In genomic region chr1:8004113-8004802, GRCh38 we compare ENCODE assay signal across 9 cellular contexts. TPM values are rescaled to one million over a fixed set of nuclear protein-coding genes. Genes with fewer than 3 reads are reported as not detected.
DNase-seq lines count a peak whose midpoint lies in the region; ATAC-seq and TF ChIP-seq lines count a peak whose summit lies in the region.
"Had no signal": no experiment of that assay in that cellular context is flagged by ENCODE, and none has a peak within 500 bp of the region (broad histone marks: within the 10 kb centered on the region; RNA-seq: fewer than 3 reads in every experiment).

No MANE protein-coding gene starts in this region.

- H3K9me2 ChIP-seq in GM23338 (ENCODE audit: insufficient read depth): no peaks in the 10 kb centered on the region

- H3K27ac ChIP-seq in GM23338 (ENCODE audit: low read depth) (peak overlapping the region; percentile 82), angular gyrus (ENCODE audit: low read depth, low read length) (peak overlapping the region; percentile 0), right cardiac atrium (ENCODE audit: low read length) (peak overlapping the region; percentile 98), gastrocnemius medialis (peak overlapping the region; percentile 87 to 92 (median 88))
- H3K27ac ChIP-seq: neutrophil had no signal

- H3K27me3 ChIP-seq in GM23338 (ENCODE audit: insufficient read depth): no peaks in the 10 kb centered on the region
- no peaks in the 10 kb centered on the region for H3K27me3 ChIP-seq in right cardiac atrium (ENCODE audit: control insufficient read depth, insufficient read depth)
- no peaks in the 10 kb centered on the region for H3K27me3 ChIP-seq in gastrocnemius medialis
- H3K27me3 ChIP-seq: neutrophil had no signal

- TF ChIP-seq CTCF in GM23338 (conservative IDR thresholded peaks at IDR 0.05; ENCODE audit: low read depth in 2 of 2) (no peak), gastrocnemius medialis (IDR thresholded peaks at IDR 0.05 in 4 of 5, conservative IDR thresholded peaks at IDR 0.05 in 1 of 5) (no peak)

- intact Hi-C loops in right cardiac atrium (cut with DNase I) (no loop called here), gastrocnemius medialis (cut with DNase I; ENCODE audit: low total_unique reads) (loop anchor here (2.0 kb wide), 2 partner anchors 23 to 255 kb away; partner anchors contain the start of gene ERRFI1)

- in situ Hi-C loops in gastrocnemius medialis (cut with MboI; ENCODE audit: low sequenced_read_pairs in 4 of 4): no loop called here

- H3K9me3 Mint-ChIP-seq in GM23338: no peaks in the 10 kb centered on the region

- no peaks in the 10 kb centered on the region for H3K9me3 ChIP-seq in right cardiac atrium (ENCODE audit: control insufficient read depth, low read length)
- no peaks in the 10 kb centered on the region for H3K9me3 ChIP-seq in gastrocnemius medialis
- H3K9me3 ChIP-seq: neutrophil had no signal

- peak; percentile 80 for ATAC-seq in GM23338
- ATAC-seq in right cardiac atrium: peak; percentile 5 to 9
- ATAC-seq in gastrocnemius medialis: peak; percentile 3 to 19

- DNase-seq in GM23338 (ENCODE audit: low spot score): peak; percentile 67
- peak in 2 of 3 donors; percentile 39 to 68 for DNase-seq in right cardiac atrium
- DNase-seq in gastrocnemius medialis: peak; percentile 61 to 70
- DNase-seq in LoVo (ENCODE audit: low spot score): no peak
- DNase-seq in activated CD8-positive, alpha-beta memory T cell treated with anti-CD3 and anti-CD28 coated beads, Interleukin-2, amount 50 U/mL, for 4 hours: no peak
- DNase-seq in mucosa of gallbladder (ENCODE audit: low spot score): no peak
- DNase-seq in RPMI8226: no peak

- H3K4me3 ChIP-seq in GM23338 (no peak overlapping the region), right cardiac atrium (ENCODE audit: low read length) (no peak overlapping the region), gastrocnemius medialis (peak overlapping the region in 2 of 4 donors; percentile 15 to 26)

- WGBS in right cardiac atrium: 54% methylated on average over 18 of the region's 18 CpGs

- H3K27ac Mint-ChIP-seq in GM23338: peak overlapping the region; percentile 89

- peak overlapping the region; percentile 44 for H3K4me2 ChIP-seq in GM23338

- no peaks in the 10 kb centered on the region; the same call in 1 of the 2 replicates for H4K20me1 ChIP-seq in GM23338 (replicated peaks; ENCODE audit: insufficient read depth)

- H3K4me1 ChIP-seq in GM23338 (ENCODE audit: insufficient read depth) (peaks cover 40% of the 10 kb centered on the region), right cardiac atrium (ENCODE audit: control insufficient read depth, insufficient read depth, low read length) (peaks cover 14% of the 10 kb centered on the region), gastrocnemius medialis (peaks cover 29 to 38% of the 10 kb centered on the region in 2 donors)

- H3K79me2 ChIP-seq in GM23338 (replicated peaks; ENCODE audit: insufficient read depth): 0 out of 2 replicates have a peak, but pooled peaks cover 2% of the 10 kb centered on the region

- H3K36me3 ChIP-seq in GM23338 (ENCODE audit: insufficient read depth) (no peaks in the 10 kb centered on the region), gastrocnemius medialis (no peaks in the 10 kb centered on the region)
- H3K36me3 ChIP-seq: neutrophil had no signal

- H3F3A ChIP-seq in GM23338 (replicated peaks; ENCODE audit: low read depth): no peaks in the 10 kb centered on the region

- peaks cover 35% of the 10 kb centered on the region for H3K4me1 Mint-ChIP-seq in GM23338

- no peak overlapping the region; the same call in 2 of the 3 replicates for H3K4me3 Mint-ChIP-seq in GM23338

- peaks cover 3% of the 10 kb centered on the region; the same call in 2 of the 3 replicates for H3K36me3 Mint-ChIP-seq in GM23338 (ENCODE audit: low read depth)

- H2AFZ ChIP-seq in GM23338: no peak overlapping the region

- TF ChIP-seq POLR2A in gastrocnemius medialis (IDR thresholded peaks at IDR 0.05): peak in 1 of 2 donors; percentile 35

- H3K27me3 Mint-ChIP-seq in GM23338 (ENCODE audit: insufficient read depth, low read depth, poor library complexity): no peaks in the 10 kb centered on the region

TF ChIP-seq in GM23338, 12 proteins besides CTCF, POLR2A, EP300 and RAD21 (continues in another document):
- TF ChIP-seq, protein P1, sequence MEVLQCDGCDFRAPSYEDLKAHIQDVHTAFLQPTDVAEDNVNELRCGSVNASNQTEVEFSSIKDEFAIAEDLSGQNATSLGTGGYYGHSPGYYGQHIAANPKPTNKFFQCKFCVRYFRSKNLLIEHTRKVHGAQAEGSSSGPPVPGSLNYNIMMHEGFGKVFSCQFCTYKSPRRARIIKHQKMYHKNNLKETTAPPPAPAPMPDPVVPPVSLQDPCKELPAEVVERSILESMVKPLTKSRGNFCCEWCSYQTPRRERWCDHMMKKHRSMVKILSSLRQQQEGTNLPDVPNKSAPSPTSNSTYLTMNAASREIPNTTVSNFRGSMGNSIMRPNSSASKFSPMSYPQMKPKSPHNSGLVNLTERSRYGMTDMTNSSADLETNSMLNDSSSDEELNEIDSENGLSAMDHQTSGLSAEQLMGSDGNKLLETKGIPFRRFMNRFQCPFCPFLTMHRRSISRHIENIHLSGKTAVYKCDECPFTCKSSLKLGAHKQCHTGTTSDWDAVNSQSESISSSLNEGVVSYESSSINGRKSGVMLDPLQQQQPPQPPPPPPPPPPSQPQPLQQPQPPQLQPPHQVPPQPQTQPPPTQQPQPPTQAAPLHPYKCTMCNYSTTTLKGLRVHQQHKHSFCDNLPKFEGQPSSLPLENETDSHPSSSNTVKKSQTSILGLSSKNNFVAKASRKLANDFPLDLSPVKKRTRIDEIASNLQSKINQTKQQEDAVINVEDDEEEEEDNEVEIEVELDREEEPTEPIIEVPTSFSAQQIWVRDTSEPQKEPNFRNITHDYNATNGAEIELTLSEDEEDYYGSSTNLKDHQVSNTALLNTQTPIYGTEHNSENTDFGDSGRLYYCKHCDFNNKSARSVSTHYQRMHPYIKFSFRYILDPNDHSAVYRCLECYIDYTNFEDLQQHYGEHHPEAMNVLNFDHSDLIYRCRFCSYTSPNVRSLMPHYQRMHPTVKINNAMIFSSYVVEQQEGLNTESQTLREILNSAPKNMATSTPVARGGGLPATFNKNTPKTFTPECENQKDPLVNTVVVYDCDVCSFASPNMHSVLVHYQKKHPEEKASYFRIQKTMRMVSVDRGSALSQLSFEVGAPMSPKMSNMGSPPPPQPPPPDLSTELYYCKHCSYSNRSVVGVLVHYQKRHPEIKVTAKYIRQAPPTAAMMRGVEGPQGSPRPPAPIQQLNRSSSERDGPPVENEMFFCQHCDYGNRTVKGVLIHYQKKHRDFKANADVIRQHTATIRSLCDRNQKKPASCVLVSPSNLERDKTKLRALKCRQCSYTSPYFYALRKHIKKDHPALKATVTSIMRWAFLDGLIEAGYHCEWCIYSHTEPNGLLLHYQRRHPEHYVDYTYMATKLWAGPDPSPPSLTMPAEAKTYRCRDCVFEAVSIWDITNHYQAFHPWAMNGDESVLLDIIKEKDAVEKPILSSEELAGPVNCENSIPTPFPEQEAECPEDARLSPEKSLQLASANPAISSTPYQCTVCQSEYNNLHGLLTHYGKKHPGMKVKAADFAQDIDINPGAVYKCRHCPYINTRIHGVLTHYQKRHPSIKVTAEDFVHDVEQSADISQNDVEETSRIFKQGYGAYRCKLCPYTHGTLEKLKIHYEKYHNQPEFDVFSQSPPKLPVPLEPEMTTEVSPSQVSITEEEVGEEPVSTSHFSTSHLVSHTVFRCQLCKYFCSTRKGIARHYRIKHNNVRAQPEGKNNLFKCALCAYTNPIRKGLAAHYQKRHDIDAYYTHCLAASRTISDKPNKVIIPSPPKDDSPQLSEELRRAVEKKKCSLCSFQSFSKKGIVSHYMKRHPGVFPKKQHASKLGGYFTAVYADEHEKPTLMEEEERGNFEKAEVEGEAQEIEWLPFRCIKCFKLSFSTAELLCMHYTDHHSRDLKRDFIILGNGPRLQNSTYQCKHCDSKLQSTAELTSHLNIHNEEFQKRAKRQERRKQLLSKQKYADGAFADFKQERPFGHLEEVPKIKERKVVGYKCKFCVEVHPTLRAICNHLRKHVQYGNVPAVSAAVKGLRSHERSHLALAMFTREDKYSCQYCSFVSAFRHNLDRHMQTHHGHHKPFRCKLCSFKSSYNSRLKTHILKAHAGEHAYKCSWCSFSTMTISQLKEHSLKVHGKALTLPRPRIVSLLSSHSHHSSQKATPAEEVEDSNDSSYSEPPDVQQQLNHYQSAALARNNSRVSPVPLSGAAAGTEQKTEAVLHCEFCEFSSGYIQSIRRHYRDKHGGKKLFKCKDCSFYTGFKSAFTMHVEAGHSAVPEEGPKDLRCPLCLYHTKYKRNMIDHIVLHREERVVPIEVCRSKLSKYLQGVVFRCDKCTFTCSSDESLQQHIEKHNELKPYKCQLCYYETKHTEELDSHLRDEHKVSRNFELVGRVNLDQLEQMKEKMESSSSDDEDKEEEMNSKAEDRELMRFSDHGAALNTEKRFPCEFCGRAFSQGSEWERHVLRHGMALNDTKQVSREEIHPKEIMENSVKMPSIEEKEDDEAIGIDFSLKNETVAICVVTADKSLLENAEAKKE (CRISPR knock-in tag; IDR thresholded peaks at IDR 0.05): no peak

RNA-seq across cellular contexts. Expression of gene ERRFI1, which starts 21.9 kb away (rescaled TPM):
- total RNA-seq in GM23338 (2014; rRNA removed; shearing (Covaris generic)): 51.3 and 59.8 TPM in 2 replicates
- polyA plus RNA-seq in GM23338 (2016; fragmentation: Nextera tagmentation; extraction: Ambion mirVana): 19.7 and 22.9 TPM in 2 replicates
- total RNA-seq in right cardiac atrium: 10 to 100 TPM in 3 of 4 donors, 1 to 10 TPM in 1; 9.8 to 16.9 (median 15.0) TPM
- polyA plus RNA-seq in right cardiac atrium: 12.8 TPM
- 100 to 1,000 TPM; 184 to 644 (median 448) TPM for total RNA-seq in gastrocnemius medialis
- 76.8 TPM for total RNA-seq in mucosa of gallbladder

RNA-seq across cellular contexts. Expression of gene PARK7, which starts 42.7 kb away (rescaled TPM):
- 178 and 184 TPM in 2 replicates for total RNA-seq in GM23338 (2014; rRNA removed; shearing (Covaris generic))
- polyA plus RNA-seq in GM23338 (2016; fragmentation: Nextera tagmentation; extraction: Ambion mirVana) (592 and 679 TPM in 2 replicates), right cardiac atrium (501 TPM)
- total RNA-seq in right cardiac atrium (100 to 1,000 TPM; 302 to 323 (median 314) TPM), gastrocnemius medialis (100 to 1,000 TPM; 291 to 370 (median 332) TPM), mucosa of gallbladder (261 TPM)

Comparison
In these comparisons a context has a peak if more than half of its experiments do, and no peak if none do; other contexts are left out.
1. ATAC-seq: peak in every context shown above with its lines; median percentile 80 in GM23338; 11 in gastrocnemius medialis; 7 in right cardiac atrium.
2. DNase-seq: peak in GM23338 (single experiment), right cardiac atrium (2 of 3) and gastrocnemius medialis (2 of 2); none in LoVo (single experiment), activated CD8-positive, alpha-beta memory T cell treated with anti-CD3 and anti-CD28 coated beads, Interleukin-2, amount 50 U/mL, for 4 hours (single experiment), mucosa of gallbladder (single experiment) and RPMI8226 (single experiment).
3. H3K27ac ChIP-seq: peak in every context shown above with its lines; median percentile 98 in right cardiac atrium; 88 in gastrocnemius medialis; 82 in GM23338; 0 in angular gyrus.